In genomic region chr1:56056438-56057312, GRCh38 we compare ENCODE assay signal across 1 cellular context.
TF ChIP-seq lines count a peak whose summit lies in the region.

No MANE protein-coding gene starts in this region.

TF ChIP-seq in endothelial cell of umbilical vein, 7 proteins besides CTCF, POLR2A, EP300 and RAD21:
- no peak for TF ChIP-seq POLR2AphosphoS5 (IDR thresholded peaks at IDR 0.05; ENCODE audit: insufficient read depth, low read depth, low read length)
- TF ChIP-seq, protein P1, sequence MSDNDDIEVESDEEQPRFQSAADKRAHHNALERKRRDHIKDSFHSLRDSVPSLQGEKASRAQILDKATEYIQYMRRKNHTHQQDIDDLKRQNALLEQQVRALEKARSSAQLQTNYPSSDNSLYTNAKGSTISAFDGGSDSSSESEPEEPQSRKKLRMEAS (IDR thresholded peaks at IDR 0.05; ENCODE audit: insufficient read depth, insufficient read length): no peak
- TF ChIP-seq MYC (IDR thresholded peaks at IDR 0.05; ENCODE audit: low read depth, low read length): no peak
- no peak for TF ChIP-seq FOS (IDR thresholded peaks at IDR 0.05; ENCODE audit: borderline replicate concordance, insufficient read depth, low read length)
- no peak for TF ChIP-seq GATA2 (IDR thresholded peaks at IDR 0.05; ENCODE audit: insufficient read depth, insufficient read length, low read depth, low read length)
